In the genomic region with DNA sequence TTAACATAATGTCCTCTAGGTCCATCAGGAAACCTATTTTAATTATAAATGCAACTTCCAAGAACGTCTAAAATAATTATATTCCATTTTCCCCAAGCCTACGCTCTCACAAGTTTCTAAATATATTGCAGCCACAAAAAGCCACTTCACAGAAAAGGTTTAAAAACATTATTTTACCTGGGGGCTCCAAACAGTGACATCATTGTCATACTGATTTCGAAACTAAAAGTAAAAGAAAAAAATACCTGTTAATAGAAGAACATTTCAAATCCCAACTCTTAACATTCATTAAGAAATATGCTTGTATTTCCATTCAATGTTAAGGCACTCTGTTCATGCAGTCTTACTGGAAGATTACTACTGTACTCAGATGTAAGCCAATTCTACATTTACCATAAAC, we compare ENCODE assay signal across 9 cellular contexts. TPM values are rescaled to one million over a fixed set of nuclear protein-coding genes. Genes with fewer than 3 reads are reported as not detected.
DNase-seq lines count a peak whose midpoint lies in the region; ATAC-seq and TF ChIP-seq lines count a peak whose summit lies in the region.
"Had no signal": no experiment of that assay in that cellular context is flagged by ENCODE, and none has a peak within 500 bp of the region (broad histone marks: within the 10 kb centered on the region; RNA-seq: fewer than 3 reads in every experiment).

No MANE protein-coding gene starts in this region.

- H3K9me3 ChIP-seq in WERI-Rb-1 (ENCODE audit: severe bottlenecking) (no peaks in the 10 kb centered on the region), gastroesophageal sphincter (no peaks in the 10 kb centered on the region), skeletal muscle tissue (ENCODE audit: control insufficient read depth in 3 of 3, low read length in 3 of 3) (no peaks in the 10 kb centered on the region)

- in situ Hi-C loops in KBM-7 (cut with MboI; ENCODE audit: low pct_unique_long_range_greater_than_20kb, low sequenced_read_pairs), result loop anchor here (25.0 kb wide), 1 partner anchor 368 kb away; the partner anchor contains the start of gene CYP2R1

- POLR2A ChIA-PET in GM10248 (lab: Yijun Ruan, JAX), result no interaction called here

- no peak for TF ChIP-seq EP300 in gastroesophageal sphincter (IDR thresholded peaks at IDR 0.05)

- H3K27me3 ChIP-seq in H7 (ENCODE audit: control insufficient read depth, insufficient read depth, low read length) (no peaks in the 10 kb centered on the region), WERI-Rb-1 (ENCODE audit: insufficient read depth, low read depth, severe bottlenecking) (no peaks in the 10 kb centered on the region), gastroesophageal sphincter (no peaks in the 10 kb centered on the region), skeletal muscle tissue (ENCODE audit: control insufficient read depth in 3 of 3, insufficient read depth in 3 of 3, low read length in 3 of 3) (no peaks in the 10 kb centered on the region)

- CTCF ChIA-PET in GM10248 (lab: Yijun Ruan, JAX), result interaction anchor here (0.9 to 4.2 kb wide), 4 partner anchors 24 to 390 kb away, joined by 3 to 14 read pairs (median 7); no protein-coding TSS in a partner anchor

- DNase-seq in H7 (no peak), WERI-Rb-1 (no peak), KBM-7 (no peak), GM10248 (ENCODE audit: extremely low spot score) (no peak), DMS53 (lab: John Stamatoyannopoulos, UW) (no peak), DMS53 treated with DMSO at 0.1 percent for 48 hours (lab: John Stamatoyannopoulos, UW; ENCODE audit: unreplicated experiment) (no peak)
- DNase-seq: NCI-H345 had no signal

- ATAC-seq in gastroesophageal sphincter, result no peak

- no peak for TF ChIP-seq POLR2A in gastroesophageal sphincter (IDR thresholded peaks at IDR 0.05)

- H3K4me1 ChIP-seq in gastroesophageal sphincter (peaks cover 5 to 27% (median 6%) of the 10 kb centered on the region in 3 donors), skeletal muscle tissue (ENCODE audit: control insufficient read depth in 3 of 3, insufficient read depth in 3 of 3, low read length in 3 of 3) (peaks cover 8 to 17% (median 17%) of the 10 kb centered on the region in 3 donors)

- H3K4me3 ChIP-seq in H7 (ENCODE audit: insufficient read depth, low read depth, low read length) (peak overlapping the region; percentile 57), WERI-Rb-1 (ENCODE audit: low read depth, low read length) (peak overlapping the region; percentile 73), gastroesophageal sphincter (peak overlapping the region; percentile 62 to 80), skeletal muscle tissue (ENCODE audit: low read length in 3 of 3) (peak overlapping the region; percentile 80 to 99 (median 95))

- TF ChIP-seq CTCF in WERI-Rb-1 (IDR thresholded peaks at IDR 0.05; ENCODE audit: low read depth, low read length) (no peak), gastroesophageal sphincter (IDR thresholded peaks at IDR 0.05) (no peak), GM10248 (IDR thresholded peaks at IDR 0.05; ENCODE audit: control extremely low read depth, extremely low read depth, low read depth, missing control alignments) (no peak)

- H3K9ac ChIP-seq in skeletal muscle tissue (ENCODE audit: low read depth in 1 of 3, low read length in 3 of 3), result peak overlapping the region; percentile 92 to 100 (median 98)

- H3K36me3 ChIP-seq in H7 (replicated peaks; ENCODE audit: control insufficient read depth, insufficient read depth, low read length) (peaks cover 7% of the 10 kb centered on the region), WERI-Rb-1 (peaks cover 47% of the 10 kb centered on the region), gastroesophageal sphincter (peaks cover 0 to 47% of the 10 kb centered on the region in 2 donors), skeletal muscle tissue (ENCODE audit: control insufficient read depth in 3 of 3, insufficient read depth in 3 of 3, low read length in 3 of 3) (peaks cover 3 to 33% (median 29%) of the 10 kb centered on the region in 3 donors)

- 75 to 80% methylated on average over 1 to 3 of the region's 3 CpGs for WGBS in gastroesophageal sphincter (ENCODE audit: low coverage in 1 of 2), 2 donors

- peak overlapping the region; percentile 92; the same call in 1 of the 2 replicates for H3K27ac ChIP-seq in WERI-Rb-1
- peak overlapping the region in 2 of 4 donors; percentile 83 to 86 for H3K27ac ChIP-seq in gastroesophageal sphincter
- peak overlapping the region; percentile 91 for H3K27ac ChIP-seq in skeletal muscle tissue (ENCODE audit: low read depth, low read length)

RNA-seq across cellular contexts. Expression of gene PSMA1, which starts 1.4 kb away (rescaled TPM):
- 214 and 252 TPM in 2 replicates for total RNA-seq in H7 (2014; rRNA removed; shearing (Covaris generic))
- 100 to 1,000 TPM in 2 of 4 donors, 10 to 100 TPM in 2; 84.7 to 135 (median 106) TPM for total RNA-seq in gastroesophageal sphincter
- total RNA-seq in skeletal muscle tissue, result 160 TPM

RNA-seq across cellular contexts. Expression of gene COPB1, which starts 19.2 kb away (rescaled TPM):
- total RNA-seq in H7 (2014; rRNA removed; shearing (Covaris generic)), result 157 and 184 TPM in 2 replicates
- total RNA-seq in gastroesophageal sphincter (100 to 1,000 TPM in 2 of 4 donors, 10 to 100 TPM in 2; 74.5 to 130 (median 101) TPM), skeletal muscle tissue (134 TPM)
